8 cellular contexts compared by ENCODE assay signal in the genomic region with DNA sequence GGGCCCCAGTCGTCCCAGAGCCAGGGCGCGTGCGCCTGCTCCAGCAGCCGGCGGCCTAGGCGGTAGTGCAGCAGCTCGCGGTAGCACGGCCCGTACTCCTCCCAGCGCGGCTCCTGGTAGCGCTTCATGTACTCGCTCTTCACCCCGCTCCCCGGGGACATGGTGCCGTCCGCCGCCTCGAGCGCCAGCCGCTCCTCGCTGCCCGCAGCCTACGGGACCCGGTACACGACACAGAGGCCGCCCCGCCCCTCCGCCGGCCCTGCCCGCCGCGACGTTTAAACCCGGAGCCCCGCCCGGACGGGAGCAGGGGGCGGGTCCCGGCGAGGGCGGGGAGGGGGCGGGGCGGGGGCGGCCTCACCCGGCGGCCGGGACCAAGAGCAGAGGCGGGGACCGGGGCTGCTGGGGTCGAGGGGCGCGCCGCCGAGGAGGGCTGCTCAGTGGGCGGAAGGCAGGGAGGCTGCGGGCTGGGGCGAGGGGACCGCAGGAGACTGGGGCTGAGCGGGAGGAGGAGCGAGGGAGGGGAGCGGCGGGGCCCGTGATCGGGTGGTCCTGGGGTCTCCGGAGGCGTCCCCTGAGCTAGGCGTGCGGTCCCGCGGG. TPM values are rescaled to one million over a fixed set of nuclear protein-coding genes. Genes with fewer than 3 reads are reported as not detected.
DNase-seq lines count a peak whose midpoint lies in the region; ATAC-seq, FAIRE-seq and TF ChIP-seq lines count a peak whose summit lies in the region.

No MANE protein-coding gene starts in this region.

- POLR2A ChIA-PET in A549 (lab: Yijun Ruan, JAX): no interaction called here

- TF ChIP-seq POLR2A in A549 (IDR thresholded peaks at IDR 0.05; ENCODE audit: low read length): peak; percentile 84

- H3K4me2 ChIP-seq in A549: peak overlapping the region; percentile 86
- H3K4me2 ChIP-seq in mammary epithelial cell (ENCODE audit: insufficient read depth, low read depth, low read length): peak overlapping the region; percentile 99

- CTCF ChIA-PET in A549 (lab: Yijun Ruan, JAX): interaction anchor here (0.7 to 2.8 kb wide), 3 partner anchors 80 to 111 kb away, joined by 3 to 8 read pairs (median 4); no protein-coding TSS in a partner anchor
- CTCF ChIA-PET in mammary epithelial cell (lab: Charles Lee; ENCODE audit: low non-redundant PET): no interaction called here

- in situ Hi-C loops in mammary epithelial cell (cut with MboI; ENCODE audit: low sequenced_read_pairs in 2 of 2): no loop called here

- H4K20me1 ChIP-seq in mammary epithelial cell (ENCODE audit: insufficient read depth, low read length): no peaks in the 10 kb centered on the region

- TF ChIP-seq EP300 in A549 (IDR thresholded peaks at IDR 0.05): no peak

- peaks cover 36% of the 10 kb centered on the region for H3K79me2 ChIP-seq in mammary epithelial cell (ENCODE audit: insufficient read depth, low read length)

- peak overlapping the region; percentile 91 for H3K4me3 ChIP-seq in A549
- peak overlapping the region; percentile 77 for H3K4me3 ChIP-seq in WI38 (ENCODE audit: low read depth, low read length)
- H3K4me3 ChIP-seq in mammary epithelial cell (replicated peaks in 1 of 3; ENCODE audit: insufficient read depth in 1 of 3, low read depth in 2 of 3, low read length in 3 of 3): peak overlapping the region; percentile 66 to 83 (median 69)

- H3K27ac ChIP-seq in A549 (peak overlapping the region; percentile 88 to 93), mammary epithelial cell (ENCODE audit: insufficient read depth, low read depth, low read length) (peak overlapping the region; percentile 48)

- peak; percentile 62 to 81 for DNase-seq in A549 (ENCODE audit: low read depth in 1 of 2, low spot score in 1 of 2)
- DNase-seq in NCI-H2107 treated with DMSO at 0.1 percent for 48 hours (lab: John Stamatoyannopoulos, UW; ENCODE audit: unreplicated experiment): peak; percentile 79
- peak; percentile 78 for DNase-seq in mammary epithelial cell
- DNase-seq in inferior parietal cortex (ENCODE audit: extremely low spot score): peak; percentile 81
- peak; percentile 55 to 71 for DNase-seq in stimulated activated CD4-positive, alpha-beta T cell treated with anti-CD3 and anti-CD28 coated beads, Interleukin-12 subunit alpha, Interleukin-12 subunit beta, amount 100 ng/mL, for 24 hours (ENCODE audit: low read depth in 2 of 2)

- H3K36me3 ChIP-seq in mammary epithelial cell (ENCODE audit: insufficient read depth, low read length): no peaks in the 10 kb centered on the region

- no peaks in the 10 kb centered on the region for H3K27me3 ChIP-seq in mammary epithelial cell (ENCODE audit: insufficient read depth, low read length)

- FAIRE-seq in A549 (lab: Jason Lieb, UNC): no peak

- WGBS in A549 (ENCODE audit: missing lambda C conversion rate): under 1% methylated on average over 27 of the region's 73 CpGs
- WGBS in mammary epithelial cell (ENCODE audit: low coverage, missing lambda C conversion rate): no CpG with 5 or more reads among the region's 73 CpGs

- dilution Hi-C loops in mammary epithelial cell (cut with HindIII; ENCODE audit: low sequenced_read_pairs): loop anchor here (10.0 kb wide), 1 partner anchor 102 kb away; no protein-coding TSS in a partner anchor

- 0 out of 3 replicates have a peak, but pooled peaks cover 8% of the 10 kb centered on the region for H3K4me1 ChIP-seq in A549
- peaks cover 13% of the 10 kb centered on the region for H3K4me1 ChIP-seq in mammary epithelial cell (ENCODE audit: insufficient read depth, low read length)

- TF ChIP-seq RAD21 in A549 (conservative IDR thresholded peaks at IDR 0.05 in 1 of 2, IDR thresholded peaks at IDR 0.05 in 1 of 2): no peak

- peak overlapping the region; percentile 95 for H2AFZ ChIP-seq in mammary epithelial cell (ENCODE audit: low read depth, low read length)

- BruUV-seq in mammary epithelial cell (replicated peaks; lab: Mats Ljungman, UMichigan): no TSS peak

- no peaks in the 10 kb centered on the region for H3K9me3 ChIP-seq in A549
- no peaks in the 10 kb centered on the region for H3K9me3 ChIP-seq in mammary epithelial cell (replicated peaks; ENCODE audit: insufficient read depth, low read length)

- ATAC-seq in A549 (peak; percentile 88 to 90), GM18519 (IDR thresholded peaks at IDR 0.05; ENCODE audit: low FRiP score, unreplicated experiment) (peak; percentile 36), HG03039 (IDR thresholded peaks at IDR 0.05; ENCODE audit: unreplicated experiment) (peak; percentile 66)

- peak overlapping the region; percentile 71 for H3K9ac ChIP-seq in mammary epithelial cell (ENCODE audit: insufficient read depth, low read length)

- TF ChIP-seq CTCF in A549 (IDR thresholded peaks at IDR 0.05) (no peak), WI38 (IDR thresholded peaks at IDR 0.05; ENCODE audit: low read depth, low read length) (no peak), mammary epithelial cell (conservative IDR thresholded peaks at IDR 0.05 in 1 of 2, IDR thresholded peaks at IDR 0.05 in 1 of 2; ENCODE audit: extremely low read depth in 1 of 2, insufficient read depth in 1 of 2, low read depth in 1 of 2, low read length in 2 of 2) (no peak)

- intact Hi-C loops in mammary epithelial cell (cut with micrococcal nuclease): loop anchor here (1.0 to 5.0 kb wide), 4 partner anchors 29 to 100 kb away; a partner anchor contains a TSS

TF ChIP-seq in A549, 52 proteins besides CTCF, POLR2A, EP300 and RAD21:
- peak in 1 of 2 experiments; percentile 59; a peak in 3 of 5 replicates for TF ChIP-seq JUN (IDR thresholded peaks at IDR 0.05)
- peak; percentile 34; the same call in 1 of the 2 replicates for TF ChIP-seq PHF8 (IDR thresholded peaks at IDR 0.05; ENCODE audit: borderline replicate concordance, low read depth)
- TF ChIP-seq, protein P1, sequence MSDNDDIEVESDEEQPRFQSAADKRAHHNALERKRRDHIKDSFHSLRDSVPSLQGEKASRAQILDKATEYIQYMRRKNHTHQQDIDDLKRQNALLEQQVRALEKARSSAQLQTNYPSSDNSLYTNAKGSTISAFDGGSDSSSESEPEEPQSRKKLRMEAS (IDR thresholded peaks at IDR 0.05): peak; percentile 39; the same call in 1 of the 2 replicates
- TF ChIP-seq, protein P2, sequence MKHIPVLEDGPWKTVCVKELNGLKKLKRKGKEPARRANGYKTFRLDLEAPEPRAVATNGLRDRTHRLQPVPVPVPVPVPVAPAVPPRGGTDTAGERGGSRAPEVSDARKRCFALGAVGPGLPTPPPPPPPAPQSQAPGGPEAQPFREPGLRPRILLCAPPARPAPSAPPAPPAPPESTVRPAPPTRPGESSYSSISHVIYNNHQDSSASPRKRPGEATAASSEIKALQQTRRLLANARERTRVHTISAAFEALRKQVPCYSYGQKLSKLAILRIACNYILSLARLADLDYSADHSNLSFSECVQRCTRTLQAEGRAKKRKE (CRISPR knock-in tag; IDR thresholded peaks at IDR 0.05; ENCODE audit: low read depth): no peak

RNA-seq across cellular contexts. Expression of a gene that starts 0.4 kb away (rescaled TPM):
- polyA plus RNA-seq in A549 (2011; rRNA removed) (7.2 and 9.1 TPM in 2 replicates), A549 (2017; fragmentation: RNase III; extraction: RNeasy Plus Mini Kit Qiagen cat#74134 plus additional on column Dnase treatment) (6.1 to 6.4 TPM (median 6.1 TPM) in 3 replicates), mammary epithelial cell (3.4 TPM)
- 1.6 TPM in 2 replicates for polyA plus RNA-seq in A549 (2012; cell fraction: cytosol; rRNA removed)
- polyA plus RNA-seq in A549 (2012; cell fraction: nucleus; rRNA removed): 1.1 and 2.1 TPM in 2 replicates
- 4.6 and 4.8 TPM in 2 replicates for polyA minus RNA-seq in A549 (2011; rRNA and poly(A)+ RNA removed)
- 10 to 100 TPM; 11.4 to 12.0 TPM for total RNA-seq in mammary epithelial cell
- polyA minus RNA-seq in mammary epithelial cell: 12.5 TPM

Comparison
In these comparisons a context has a peak if more than half of its experiments do, and no peak if none do; other contexts are left out.
1. Peak in every context shown above with its lines: DNase-seq, ATAC-seq, H3K4me3 ChIP-seq and H3K27ac ChIP-seq.
2. ATAC-seq: peak in every context shown above with its lines; median percentile 89 in A549; 66 in HG03039; 36 in GM18519.